ENCODE assay signal across 1 cellular context in the genomic region with DNA sequence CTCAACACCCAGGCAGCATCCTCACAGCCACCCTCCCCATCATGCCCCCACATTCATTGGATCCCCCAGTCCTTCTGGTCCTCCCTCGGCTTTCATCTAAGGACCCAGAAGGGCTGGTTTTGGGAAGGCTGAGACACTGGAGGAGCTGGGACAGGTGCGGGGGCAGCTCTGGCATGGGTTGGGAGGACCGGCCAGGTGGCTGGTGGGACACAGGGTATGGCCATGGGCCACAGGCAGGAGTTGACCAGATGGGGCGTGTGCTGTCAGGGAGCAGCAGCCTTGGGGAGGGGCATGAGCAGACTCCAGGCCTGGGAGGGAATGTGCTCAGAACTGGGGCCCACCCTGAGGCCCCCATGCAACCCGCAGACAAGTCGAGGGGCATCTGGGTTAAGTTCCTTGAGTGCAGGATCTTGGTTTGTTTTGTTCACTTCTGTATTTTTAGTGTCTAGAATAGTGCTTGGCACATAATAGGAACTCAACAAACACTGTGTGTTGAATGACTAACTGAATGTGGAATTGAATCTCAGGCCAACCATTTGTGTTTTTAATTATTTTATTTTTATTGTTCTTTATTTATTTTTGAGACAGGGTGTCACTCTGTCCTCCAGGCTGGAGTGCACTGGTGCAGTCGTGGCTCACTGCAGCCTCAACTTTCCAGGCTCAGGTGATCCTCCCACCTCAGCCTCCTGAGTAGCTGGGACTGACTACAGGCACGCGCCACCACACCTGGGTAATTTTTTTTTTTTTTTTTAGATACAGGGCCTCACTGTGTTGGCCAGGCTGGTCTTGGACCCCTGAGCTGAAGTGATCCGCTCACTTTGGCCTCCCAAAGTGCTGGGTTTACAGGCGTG.
TF ChIP-seq lines count a peak whose summit lies in the region.

No MANE protein-coding gene starts in this region.

TF ChIP-seq in GM12878, 131 proteins besides CTCF, POLR2A, EP300 and RAD21:
- 0 out of 2 replicates have a peak, but pooled peaks have one; percentile 43 for TF ChIP-seq ZNF217 (IDR thresholded peaks at IDR 0.05)
- TF ChIP-seq BMI1 (IDR thresholded peaks at IDR 0.05; ENCODE audit: borderline replicate concordance) = 0 out of 2 replicates have a peak, but pooled peaks have one; percentile 21
- TF ChIP-seq KLF5 (IDR thresholded peaks at IDR 0.05; ENCODE audit: partially characterized antibody) = peak; percentile 46
- TF ChIP-seq, protein P1, sequence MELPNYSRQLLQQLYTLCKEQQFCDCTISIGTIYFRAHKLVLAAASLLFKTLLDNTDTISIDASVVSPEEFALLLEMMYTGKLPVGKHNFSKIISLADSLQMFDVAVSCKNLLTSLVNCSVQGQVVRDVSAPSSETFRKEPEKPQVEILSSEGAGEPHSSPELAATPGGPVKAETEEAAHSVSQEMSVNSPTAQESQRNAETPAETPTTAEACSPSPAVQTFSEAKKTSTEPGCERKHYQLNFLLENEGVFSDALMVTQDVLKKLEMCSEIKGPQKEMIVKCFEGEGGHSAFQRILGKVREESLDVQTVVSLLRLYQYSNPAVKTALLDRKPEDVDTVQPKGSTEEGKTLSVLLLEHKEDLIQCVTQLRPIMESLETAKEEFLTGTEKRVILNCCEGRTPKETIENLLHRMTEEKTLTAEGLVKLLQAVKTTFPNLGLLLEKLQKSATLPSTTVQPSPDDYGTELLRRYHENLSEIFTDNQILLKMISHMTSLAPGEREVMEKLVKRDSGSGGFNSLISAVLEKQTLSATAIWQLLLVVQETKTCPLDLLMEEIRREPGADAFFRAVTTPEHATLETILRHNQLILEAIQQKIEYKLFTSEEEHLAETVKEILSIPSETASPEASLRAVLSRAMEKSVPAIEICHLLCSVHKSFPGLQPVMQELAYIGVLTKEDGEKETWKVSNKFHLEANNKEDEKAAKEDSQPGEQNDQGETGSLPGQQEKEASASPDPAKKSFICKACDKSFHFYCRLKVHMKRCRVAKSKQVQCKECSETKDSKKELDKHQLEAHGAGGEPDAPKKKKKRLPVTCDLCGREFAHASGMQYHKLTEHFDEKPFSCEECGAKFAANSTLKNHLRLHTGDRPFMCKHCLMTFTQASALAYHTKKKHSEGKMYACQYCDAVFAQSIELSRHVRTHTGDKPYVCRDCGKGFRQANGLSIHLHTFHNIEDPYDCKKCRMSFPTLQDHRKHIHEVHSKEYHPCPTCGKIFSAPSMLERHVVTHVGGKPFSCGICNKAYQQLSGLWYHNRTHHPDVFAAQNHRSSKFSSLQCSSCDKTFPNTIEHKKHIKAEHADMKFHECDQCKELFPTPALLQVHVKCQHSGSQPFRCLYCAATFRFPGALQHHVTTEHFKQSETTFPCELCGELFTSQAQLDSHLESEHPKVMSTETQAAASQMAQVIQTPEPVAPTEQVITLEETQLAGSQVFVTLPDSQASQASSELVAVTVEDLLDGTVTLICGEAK (IDR thresholded peaks at IDR 0.05; ENCODE audit: borderline replicate concordance) = peak; percentile 56; the same call in 1 of the 2 replicates
- TF ChIP-seq, protein P2, sequence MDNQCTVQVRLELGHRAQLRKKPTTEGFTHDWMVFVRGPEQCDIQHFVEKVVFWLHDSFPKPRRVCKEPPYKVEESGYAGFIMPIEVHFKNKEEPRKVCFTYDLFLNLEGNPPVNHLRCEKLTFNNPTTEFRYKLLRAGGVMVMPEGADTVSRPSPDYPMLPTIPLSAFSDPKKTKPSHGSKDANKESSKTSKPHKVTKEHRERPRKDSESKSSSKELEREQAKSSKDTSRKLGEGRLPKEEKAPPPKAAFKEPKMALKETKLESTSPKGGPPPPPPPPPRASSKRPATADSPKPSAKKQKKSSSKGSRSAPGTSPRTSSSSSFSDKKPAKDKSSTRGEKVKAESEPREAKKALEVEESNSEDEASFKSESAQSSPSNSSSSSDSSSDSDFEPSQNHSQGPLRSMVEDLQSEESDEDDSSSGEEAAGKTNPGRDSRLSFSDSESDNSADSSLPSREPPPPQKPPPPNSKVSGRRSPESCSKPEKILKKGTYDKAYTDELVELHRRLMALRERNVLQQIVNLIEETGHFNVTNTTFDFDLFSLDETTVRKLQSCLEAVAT (IDR thresholded peaks at IDR 0.05) = peak; percentile 84
- no peak for TF ChIP-seq ASH2L (IDR thresholded peaks at IDR 0.05; ENCODE audit: borderline replicate concordance, low read depth)
- no peak for TF ChIP-seq RBBP5 (conservative IDR thresholded peaks at IDR 0.05)
- TF ChIP-seq RB1 (IDR thresholded peaks at IDR 0.05; ENCODE audit: borderline replicate concordance) = peak; percentile 21; the same call in 1 of the 2 replicates
- no peak for TF ChIP-seq CREB1 (IDR thresholded peaks at IDR 0.05; ENCODE audit: low read depth)
- no peak for TF ChIP-seq RUNX3 (IDR thresholded peaks at IDR 0.05; ENCODE audit: low read length)
- peak; percentile 80; the same call in 1 of the 2 replicates for TF ChIP-seq SMARCA5 (IDR thresholded peaks at IDR 0.05)
- TF ChIP-seq, protein P3, sequence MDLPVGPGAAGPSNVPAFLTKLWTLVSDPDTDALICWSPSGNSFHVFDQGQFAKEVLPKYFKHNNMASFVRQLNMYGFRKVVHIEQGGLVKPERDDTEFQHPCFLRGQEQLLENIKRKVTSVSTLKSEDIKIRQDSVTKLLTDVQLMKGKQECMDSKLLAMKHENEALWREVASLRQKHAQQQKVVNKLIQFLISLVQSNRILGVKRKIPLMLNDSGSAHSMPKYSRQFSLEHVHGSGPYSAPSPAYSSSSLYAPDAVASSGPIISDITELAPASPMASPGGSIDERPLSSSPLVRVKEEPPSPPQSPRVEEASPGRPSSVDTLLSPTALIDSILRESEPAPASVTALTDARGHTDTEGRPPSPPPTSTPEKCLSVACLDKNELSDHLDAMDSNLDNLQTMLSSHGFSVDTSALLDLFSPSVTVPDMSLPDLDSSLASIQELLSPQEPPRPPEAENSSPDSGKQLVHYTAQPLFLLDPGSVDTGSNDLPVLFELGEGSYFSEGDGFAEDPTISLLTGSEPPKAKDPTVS (IDR thresholded peaks at IDR 0.05; ENCODE audit: low read depth, low read length) = no peak
- no peak for TF ChIP-seq ETV6 (conservative IDR thresholded peaks at IDR 0.05 in 1 of 2, IDR thresholded peaks at IDR 0.05 in 1 of 2; ENCODE audit: borderline replicate concordance in 1 of 2, low read depth in 1 of 2)
- TF ChIP-seq CREM (IDR thresholded peaks at IDR 0.05; ENCODE audit: low read depth) = no peak
- TF ChIP-seq YY1 (IDR thresholded peaks at IDR 0.05; ENCODE audit: low read depth, low read length) = 0 out of 2 replicates have a peak, but pooled peaks have one; percentile 19
